Comparison of ENCODE assay signal across 24 cellular contexts in genomic region chr7:64874114-64874513, GRCh38. TPM values are rescaled to one million over a fixed set of nuclear protein-coding genes. Genes with fewer than 3 reads are reported as not detected.
DNase-seq lines count a peak whose midpoint lies in the region; ATAC-seq and TF ChIP-seq lines count a peak whose summit lies in the region.
"Had no signal": no experiment of that assay in that cellular context is flagged by ENCODE, and none has a peak within 500 bp of the region (broad histone marks: within the 10 kb centered on the region; RNA-seq: fewer than 3 reads in every experiment).

No MANE protein-coding gene starts in this region.

- no peak overlapping the region for H3K4me3 Mint-ChIP-seq in naive thymus-derived CD8-positive, alpha-beta T cell
- H3K4me3 Mint-ChIP-seq: stimulated activated naive CD8-positive, alpha-beta T cell treated with anti-CD3 and anti-CD28 coated beads, Interleukin-15, amount 100 ng/mL, for 72 hours had no signal

- H3K27ac Mint-ChIP-seq in naive thymus-derived CD8-positive, alpha-beta T cell: no peak overlapping the region
- H3K27ac Mint-ChIP-seq: stimulated activated naive CD8-positive, alpha-beta T cell treated with anti-CD3 and anti-CD28 coated beads, Interleukin-15, amount 100 ng/mL, for 72 hours had no signal

- H4K20me1 ChIP-seq in DND-41 (ENCODE audit: insufficient read depth, low read length): no peaks in the 10 kb centered on the region
- no peaks in the 10 kb centered on the region for H4K20me1 ChIP-seq in osteoblast (ENCODE audit: insufficient read depth, low read length)

- H3K9ac ChIP-seq in DND-41 (ENCODE audit: low read depth, low read length): no peak overlapping the region
- H3K9ac ChIP-seq: KMS-11 had no signal

- H3K27ac ChIP-seq in DND-41 (ENCODE audit: low read length) (no peak overlapping the region), osteoblast (ENCODE audit: low read depth, low read length) (no peak overlapping the region)
- H3K27ac ChIP-seq: dorsolateral prefrontal cortex, KMS-11, spleen had no signal

- H3K9me3 ChIP-seq in DND-41 (ENCODE audit: insufficient read depth, low read length, severe bottlenecking): peaks cover 53% of the 10 kb centered on the region
- no peaks in the 10 kb centered on the region for H3K9me3 ChIP-seq in osteoblast (ENCODE audit: low read depth, low read length)
- H3K9me3 ChIP-seq: BE2C had no signal

- ATAC-seq in DND-41 (ENCODE audit: insufficient read depth, low read depth): peak; percentile 71
- no peak for ATAC-seq in naive thymus-derived CD8-positive, alpha-beta T cell
- ATAC-seq: stimulated activated naive CD8-positive, alpha-beta T cell treated with anti-CD3 and anti-CD28 coated beads, Interleukin-15, amount 100 ng/mL, for 72 hours had no signal

- H3K4me2 ChIP-seq in DND-41 (ENCODE audit: insufficient read depth, low read length) (no peak overlapping the region), osteoblast (ENCODE audit: insufficient read depth, low read length) (peak overlapping the region; percentile 9)
- H3K4me2 ChIP-seq: KMS-11 had no signal

- no peaks in the 10 kb centered on the region for H3K79me2 ChIP-seq in DND-41 (ENCODE audit: insufficient read depth, low read length)
- H3K79me2 ChIP-seq in osteoblast (ENCODE audit: insufficient read depth, low read length): no peaks in the 10 kb centered on the region

- H3K4me3 ChIP-seq in DND-41 (ENCODE audit: low read depth in 1 of 2, low read length in 2 of 2) (no peak overlapping the region), osteoblast (ENCODE audit: insufficient read depth, low read length) (no peak overlapping the region)
- H3K4me3 ChIP-seq: dorsolateral prefrontal cortex, spleen had no signal

- H3K36me3 ChIP-seq in DND-41 (ENCODE audit: insufficient read depth, low read length) (no peaks in the 10 kb centered on the region), osteoblast (ENCODE audit: insufficient read depth, low read length) (no peaks in the 10 kb centered on the region)
- H3K36me3 ChIP-seq: BE2C, spleen had no signal

- H3K27me3 Mint-ChIP-seq in naive thymus-derived CD8-positive, alpha-beta T cell: peaks cover 5 to 36% (median 30%) of the 10 kb centered on the region in 5 donors

- peaks cover 6 to 15% (median 11%) of the 10 kb centered on the region in 4 donors for H3K4me1 Mint-ChIP-seq in naive thymus-derived CD8-positive, alpha-beta T cell

- H3K4me1 ChIP-seq in DND-41 (ENCODE audit: insufficient read depth, low read length) (peaks cover 6% of the 10 kb centered on the region; the same call in 1 of the 2 replicates), osteoblast (ENCODE audit: insufficient read depth, low read length) (peaks cover 11% of the 10 kb centered on the region)
- H3K4me1 ChIP-seq: BE2C, Caco-2 had no signal

- TF ChIP-seq CTCF in DND-41 (IDR thresholded peaks at IDR 0.05; ENCODE audit: borderline replicate concordance, extremely low read depth, low read length, poor library complexity, severe bottlenecking) (no peak), osteoblast (IDR thresholded peaks at IDR 0.05; ENCODE audit: extremely low read depth, low read depth, low read length) (no peak)

- POLR2A ChIA-PET in naive thymus-derived CD8-positive, alpha-beta T cell (lab: Charles Lee): no interaction called here

- DNase-seq in DND-41 (peak; percentile 59), LHCN-M2 (ENCODE audit: low read depth) (peak; percentile 33), T1000 (lab: John Stamatoyannopoulos, UW) (peak; percentile 3), osteoblast (ENCODE audit: insufficient read length, low spot score, missing footprints) (peak; percentile 86), GF-D8 (lab: John Stamatoyannopoulos, UW) (no peak), COLO829 (ENCODE audit: low spot score) (no peak)
- no peak for DNase-seq in naive thymus-derived CD8-positive, alpha-beta T cell
- DNase-seq: activated CD4-positive, alpha-beta T cell treated with anti-CD3 and anti-CD28 coated beads, Interleukin-2, amount 50 U/mL, for 48 hours; activated naive CD4-positive, alpha-beta T cell; amniotic stem cell; BE2C; caudate nucleus; dorsolateral prefrontal cortex; foreskin fibroblast; NCI-H1105 treated with DMSO at 0.1 percent for 48 hours; NCI-H2107; retina; spleen; stimulated activated CD4-positive, alpha-beta T cell treated with anti-CD3 and anti-CD28 coated beads, Interleukin-4, amount 100 ng/mL, for 4 hours; stimulated activated naive CD8-positive, alpha-beta T cell treated with anti-CD3 and anti-CD28 coated beads, Interleukin-15, amount 100 ng/mL, for 72 hours; T-helper 2 cell; trophoblast cell had no signal

- H3K36me3 Mint-ChIP-seq in naive thymus-derived CD8-positive, alpha-beta T cell: peaks cover 0 to 12% (median 5%) of the 10 kb centered on the region in 3 donors

- H3K27me3 ChIP-seq in DND-41 (ENCODE audit: insufficient read depth, low read length, poor library complexity): no peaks in the 10 kb centered on the region
- H3K27me3 ChIP-seq in osteoblast (ENCODE audit: insufficient read depth, low read length): peaks cover 6% of the 10 kb centered on the region
- H3K27me3 ChIP-seq: BE2C, dorsolateral prefrontal cortex had no signal

- no peak overlapping the region for H2AFZ ChIP-seq in DND-41 (ENCODE audit: low read depth, low read length)
- no peak overlapping the region for H2AFZ ChIP-seq in osteoblast (ENCODE audit: low read length)

- peaks cover 0 to 15% (median 6%) of the 10 kb centered on the region in 9 donors for H3K9me3 Mint-ChIP-seq in naive thymus-derived CD8-positive, alpha-beta T cell

RNA-seq across cellular contexts. Expression of gene ZNF273, which starts 29.0 kb away (rescaled TPM):
- total RNA-seq in LHCN-M2 (2014; rRNA removed) (8.7 and 9.6 TPM in 2 replicates), osteoblast (5.1 and 7.1 TPM in 2 replicates)
- 1.4 TPM for polyA plus RNA-seq in LHCN-M2 (2012)
- 1 to 10 TPM; 9.5 TPM for total RNA-seq in naive thymus-derived CD8-positive, alpha-beta T cell
- polyA plus RNA-seq in naive thymus-derived CD8-positive, alpha-beta T cell: 1 to 10 TPM; 3.6 to 4.6 (median 4.5) TPM

Comparison
In these comparisons a context has a peak if more than half of its experiments do, and no peak if none do; other contexts are left out.
1. DNase-seq: peak in DND-41 (single experiment), LHCN-M2 (single experiment), T1000 (single experiment) and osteoblast (single experiment); none in GF-D8 (single experiment), naive thymus-derived CD8-positive, alpha-beta T cell (0 of 10) and COLO829 (single experiment).